In the genomic region with DNA sequence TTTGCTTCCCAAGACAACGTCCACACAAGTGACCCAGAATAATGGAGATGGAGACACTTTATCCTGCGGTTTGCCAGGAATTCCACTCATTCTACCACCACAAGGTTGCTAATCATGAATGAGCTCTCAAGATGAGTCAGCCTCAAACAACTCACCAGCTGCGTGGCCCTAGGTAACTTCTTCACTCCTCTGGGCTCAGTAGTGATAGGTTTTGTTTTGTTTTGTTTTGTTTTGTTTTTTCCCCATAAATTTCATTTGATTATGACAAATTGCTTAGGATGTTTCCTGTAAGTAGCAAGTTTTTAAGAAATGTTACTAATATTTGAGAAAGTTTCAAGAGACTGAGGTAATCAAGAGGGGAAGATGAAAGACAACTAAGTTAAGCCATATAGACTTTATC, we compare ENCODE assay signal across 8 cellular contexts.
DNase-seq lines count a peak whose midpoint lies in the region; ATAC-seq and TF ChIP-seq lines count a peak whose summit lies in the region.

No MANE protein-coding gene starts in this region.

- no peak overlapping the region for H2AFZ ChIP-seq in GM23338

- H3K27me3 ChIP-seq in AG04450 (ENCODE audit: control insufficient read depth, insufficient read depth, low read length) (no peaks in the 10 kb centered on the region), GM23338 (ENCODE audit: insufficient read depth) (no peaks in the 10 kb centered on the region), gastroesophageal sphincter (no peaks in the 10 kb centered on the region), sigmoid colon (no peaks in the 10 kb centered on the region)

- H3K4me1 ChIP-seq in GM23338 (ENCODE audit: insufficient read depth) (peaks cover 24% of the 10 kb centered on the region), gastroesophageal sphincter (peaks cover 0 to 33% (median 9%) of the 10 kb centered on the region in 3 donors), sigmoid colon (peaks cover 0 to 29% (median 25%) of the 10 kb centered on the region in 4 donors)

- H3K4me1 Mint-ChIP-seq in GM23338 = peaks cover 39% of the 10 kb centered on the region

- TF ChIP-seq CTCF in AG04450 (IDR thresholded peaks at IDR 0.05; ENCODE audit: low read depth, low read length) (no peak), GM23338 (conservative IDR thresholded peaks at IDR 0.05; ENCODE audit: low read depth in 2 of 2) (no peak), foreskin fibroblast (IDR thresholded peaks at IDR 0.05; ENCODE audit: low read depth, low read length) (no peak), gastroesophageal sphincter (IDR thresholded peaks at IDR 0.05) (no peak), sigmoid colon (IDR thresholded peaks at IDR 0.05) (no peak)

- H3K9me2 ChIP-seq in GM23338 (ENCODE audit: insufficient read depth) = no peaks in the 10 kb centered on the region

- DNase-seq in AG04450 (ENCODE audit: low read depth, low spot score) (peak; percentile 81), GM23338 (ENCODE audit: low spot score) (peak; percentile 83), NCI-H69 (lab: John Stamatoyannopoulos, UW) (peak; percentile 24), foreskin fibroblast (peak; percentile 63 to 69), sigmoid colon (no peak), GM19240 (ENCODE audit: insufficient read length, low spot score) (no peak)

- peaks cover 28% of the 10 kb centered on the region for H3K79me2 ChIP-seq in GM23338 (replicated peaks; ENCODE audit: insufficient read depth)

- H3F3A ChIP-seq in GM23338 (replicated peaks; ENCODE audit: low read depth) = no peaks in the 10 kb centered on the region

- intact Hi-C loops in sigmoid colon (cut with DNase I) = no loop called here

- H3K9me3 ChIP-seq in AG04450 (ENCODE audit: control insufficient read depth, insufficient read depth, low read length) (peaks cover 4% of the 10 kb centered on the region; the same call in 1 of the 2 replicates), gastroesophageal sphincter (peaks cover 0 to 8% (median 0%) of the 10 kb centered on the region in 3 donors), sigmoid colon (peaks cover 0 to 3% (median 0%) of the 10 kb centered on the region in 4 donors)

- ATAC-seq in GM23338 (peak; percentile 85), gastroesophageal sphincter (no peak), GM21526 (IDR thresholded peaks at IDR 0.05; ENCODE audit: low FRiP score, unreplicated experiment) (no peak)

- POLR2A ChIA-PET in AG04450 (lab: Yijun Ruan, JAX) = no interaction called here

- TF ChIP-seq POLR2A in gastroesophageal sphincter (IDR thresholded peaks at IDR 0.05) = no peak
- no peak for TF ChIP-seq POLR2A in sigmoid colon (IDR thresholded peaks at IDR 0.05)

- no peaks in the 10 kb centered on the region for H4K20me1 ChIP-seq in GM23338 (replicated peaks; ENCODE audit: insufficient read depth)

- TF ChIP-seq EP300 in gastroesophageal sphincter (IDR thresholded peaks at IDR 0.05) = no peak
- TF ChIP-seq EP300 in sigmoid colon (IDR thresholded peaks at IDR 0.05) = no peak

- peak overlapping the region; percentile 1; the same call in 1 of the 2 replicates for H3K4me2 ChIP-seq in GM23338

- H3K36me3 ChIP-seq in GM23338 (ENCODE audit: insufficient read depth) (no peaks in the 10 kb centered on the region), gastroesophageal sphincter (no peaks in the 10 kb centered on the region), sigmoid colon (no peaks in the 10 kb centered on the region)

- CTCF ChIA-PET in AG04450 (lab: Charles Lee) = interaction anchor here (1.1 kb wide), 1 partner anchor 110 kb away, joined by 5 read pairs; no protein-coding TSS in a partner anchor

- no peaks in the 10 kb centered on the region for H3K9me3 Mint-ChIP-seq in GM23338

- peak overlapping the region; percentile 28; the same call in 1 of the 3 replicates for H3K4me3 Mint-ChIP-seq in GM23338

- no peak overlapping the region for H3K4me3 ChIP-seq in AG04450 (ENCODE audit: low read depth, low read length)
- no peak overlapping the region for H3K4me3 ChIP-seq in GM23338
- H3K4me3 ChIP-seq in foreskin fibroblast (ENCODE audit: low read depth in 1 of 2, low read length in 2 of 2) = no peak overlapping the region
- no peak overlapping the region for H3K4me3 ChIP-seq in gastroesophageal sphincter
- no peak overlapping the region for H3K4me3 ChIP-seq in sigmoid colon

- WGBS in gastroesophageal sphincter (ENCODE audit: low coverage in 1 of 2), 2 donors = 46 to 61% methylated on average over 3 of the region's 3 CpGs
- 80 to 89% methylated on average over 3 of the region's 3 CpGs for WGBS in sigmoid colon, 2 donors

- peak overlapping the region; percentile 84 for H3K27ac Mint-ChIP-seq in GM23338

- H3K36me3 Mint-ChIP-seq in GM23338 (ENCODE audit: low read depth) = no peaks in the 10 kb centered on the region

- peaks cover 2% of the 10 kb centered on the region for H3K27me3 Mint-ChIP-seq in GM23338 (ENCODE audit: insufficient read depth, low read depth, poor library complexity)

- peak overlapping the region; percentile 23 for H3K27ac ChIP-seq in AG04450 (ENCODE audit: low read depth, low read length)
- H3K27ac ChIP-seq in GM23338 (ENCODE audit: low read depth) = peak overlapping the region; percentile 34
- H3K27ac ChIP-seq in gastroesophageal sphincter = no peak overlapping the region
- no peak overlapping the region for H3K27ac ChIP-seq in sigmoid colon

TF ChIP-seq in GM23338, 12 proteins besides CTCF, POLR2A, EP300 and RAD21 (continues in another document):
- TF ChIP-seq ZNF462 (CRISPR knock-in tag; IDR thresholded peaks at IDR 0.05) = peak; percentile 89

Comparison
In these comparisons a context has a peak if more than half of its experiments do, and no peak if none do; other contexts are left out.
1. DNase-seq: peak in AG04450 (single experiment), GM23338 (single experiment), NCI-H69 (single experiment) and foreskin fibroblast (2 of 2); none in sigmoid colon (single experiment) and GM19240 (single experiment).
2. H3K27ac ChIP-seq: peak in AG04450 (single experiment) and GM23338 (single experiment); none in gastroesophageal sphincter (0 of 4) and sigmoid colon (0 of 4).